In genomic region chr3:167872941-167873340, GRCh38 we compare ENCODE assay signal across 14 cellular contexts.
DNase-seq lines count a peak whose midpoint lies in the region; ATAC-seq and TF ChIP-seq lines count a peak whose summit lies in the region.
"Had no signal": no experiment of that assay in that cellular context is flagged by ENCODE, and none has a peak within 500 bp of the region (broad histone marks: within the 10 kb centered on the region; RNA-seq: fewer than 3 reads in every experiment).

No MANE protein-coding gene starts in this region.

- no peak overlapping the region for H2AFZ ChIP-seq in OCI-LY7 (ENCODE audit: low read length)

- H3K36me3 Mint-ChIP-seq in activated T-cell treated with anti-CD3 and anti-CD28 coated beads, Interleukin-2, amount 50 U/mL, for 4 hours (ENCODE audit: insufficient read depth) = no peaks in the 10 kb centered on the region

- H3K36me3 ChIP-seq in BE2C (no peaks in the 10 kb centered on the region), OCI-LY7 (ENCODE audit: insufficient read depth, low read length) (no peaks in the 10 kb centered on the region)
- H3K36me3 ChIP-seq: right atrium auricular region, SJSA1 had no signal

- TF ChIP-seq CTCF in BE2C (IDR thresholded peaks at IDR 0.05; ENCODE audit: low read depth, low read length) (peak; percentile 33), GM12874 (IDR thresholded peaks at IDR 0.05; ENCODE audit: insufficient read depth, low read depth, low read length) (0 out of 2 replicates have a peak, but pooled peaks have one; percentile 3), OCI-LY7 (conservative IDR thresholded peaks at IDR 0.05; ENCODE audit: low read length) (peak; percentile 81), epithelial cell of proximal tubule (conservative IDR thresholded peaks at IDR 0.05; ENCODE audit: low read depth, low read length) (peak; percentile 36)

- peaks cover 13% of the 10 kb centered on the region for H3K27me3 Mint-ChIP-seq in activated T-cell treated with anti-CD3 and anti-CD28 coated beads, Interleukin-2, amount 50 U/mL, for 4 hours (ENCODE audit: low read depth)

- H3K4me1 ChIP-seq in BE2C (no peaks in the 10 kb centered on the region), OCI-LY7 (ENCODE audit: insufficient read depth, low read length, poor library complexity, severe bottlenecking) (peaks cover 6% of the 10 kb centered on the region)
- H3K4me1 ChIP-seq: SJSA1 had no signal

- intact Hi-C loops in OCI-LY7 (cut with micrococcal nuclease; ENCODE audit: unreplicated experiment) = no loop called here

- H3K9me2 ChIP-seq in OCI-LY7 (ENCODE audit: insufficient read depth, low read length) = no peaks in the 10 kb centered on the region

- CTCF ChIA-PET in OCI-LY7 (lab: Charles Lee; ENCODE audit: unreplicated experiment) = no interaction called here

- H3K4me1 Mint-ChIP-seq in activated T-cell treated with anti-CD3 and anti-CD28 coated beads, Interleukin-2, amount 50 U/mL, for 4 hours (ENCODE audit: low read depth) = no peaks in the 10 kb centered on the region

- no peak overlapping the region for H3K27ac ChIP-seq in OCI-LY7 (ENCODE audit: low read depth, low read length, poor library complexity, severe bottlenecking)
- H3K27ac ChIP-seq: SJSA1 had no signal

- BruUV-seq in OCI-LY7 (replicated peaks; lab: Mats Ljungman, UMichigan) = no TSS peak

- POLR2A ChIA-PET in OCI-LY7 (lab: Charles Lee) = interaction anchor here (1.1 to 1.4 kb wide), 3 partner anchors 11 to 23 kb away, joined by 4 to 6 read pairs (median 4); no protein-coding TSS in a partner anchor

- H3K27me3 ChIP-seq in BE2C = peaks cover 7% of the 10 kb centered on the region; the same call in 1 of the 2 replicates
- H3K27me3 ChIP-seq: right atrium auricular region, SJSA1 had no signal

- no peak overlapping the region for H3K4me3 ChIP-seq in BE2C (ENCODE audit: low read depth, low read length)
- H3K4me3 ChIP-seq in OCI-LY7 (ENCODE audit: low read depth, low read length, poor library complexity, severe bottlenecking) = no peak overlapping the region
- no peak overlapping the region for H3K4me3 ChIP-seq in epithelial cell of proximal tubule (ENCODE audit: low read depth, low read length)
- H3K4me3 ChIP-seq: right atrium auricular region, SJSA1 had no signal

- H3K4me3 Mint-ChIP-seq in activated T-cell treated with anti-CD3 and anti-CD28 coated beads, Interleukin-2, amount 50 U/mL, for 4 hours = no peak overlapping the region

- no peaks in the 10 kb centered on the region for H3K79me2 ChIP-seq in OCI-LY7 (ENCODE audit: insufficient read depth, low read depth, low read length)

- DNase-seq in BE2C = no peak
- DNase-seq in OCI-LY7 (ENCODE audit: low spot score) = peak; percentile 27
- no peak for DNase-seq in epithelial cell of proximal tubule (ENCODE audit: low read depth)
- DNase-seq in activated T-cell treated with anti-CD3 and anti-CD28 coated beads, Interleukin-2, amount 50 U/mL, for 4 hours = no peak
- no peak for DNase-seq in activated CD8-positive, alpha-beta memory T cell treated with anti-CD3 and anti-CD28 coated beads for 24 hours
- DNase-seq: activated CD4-positive, alpha-beta T cell treated with anti-CD3 and anti-CD28 coated beads for 4 hours; activated effector memory CD4-positive, alpha-beta T cell treated with anti-CD3 and anti-CD28 coated beads, Interleukin-2, amount 50 U/mL, for 16 hours; central memory CD4-positive, alpha-beta T cell; NCI-H446 treated with DMSO at 0.1 percent for 48 hours had no signal

- no peak for ATAC-seq in activated T-cell treated with anti-CD3 and anti-CD28 coated beads, Interleukin-2, amount 50 U/mL, for 4 hours
- no peak for ATAC-seq in activated CD4-positive, CD25-positive, alpha-beta regulatory T cell treated with anti-CD3 and anti-CD28 coated beads, Interleukin-2, amount 50 U/mL, for 24 hours
- ATAC-seq in GM18520 (IDR thresholded peaks at IDR 0.05; ENCODE audit: unreplicated experiment) = no peak

- H3K9me3 Mint-ChIP-seq in activated T-cell treated with anti-CD3 and anti-CD28 coated beads, Interleukin-2, amount 50 U/mL, for 4 hours = no peaks in the 10 kb centered on the region

- H3K9me3 ChIP-seq in BE2C (no peaks in the 10 kb centered on the region), OCI-LY7 (ENCODE audit: low read length) (no peaks in the 10 kb centered on the region)
- H3K9me3 ChIP-seq: SJSA1 had no signal

- H3K4me2 ChIP-seq in OCI-LY7 (ENCODE audit: low read length) = no peak overlapping the region

- H4K20me1 ChIP-seq in OCI-LY7 (ENCODE audit: insufficient read depth, low read length) = no peaks in the 10 kb centered on the region

Comparison
In these comparisons a context has a peak if more than half of its experiments do, and no peak if none do; other contexts are left out.
1. CTCF ChIP-seq: peak in every context shown above with its lines; median percentile 81 in OCI-LY7; 36 in epithelial cell of proximal tubule; 33 in BE2C; 3 in GM12874.